Comparison of ENCODE assay signal across 1 cellular context in genomic region chr6:16224409-16224808, GRCh38.
A peak's percentile ranks its signal among the peaks of the same experiment; 100 is the strongest.
TF ChIP-seq lines count a peak whose summit lies in the region.

No MANE protein-coding gene starts in this region.

TF ChIP-seq in K562, 482 proteins besides CTCF, POLR2A, EP300 and RAD21 (continued from another document):
- TF ChIP-seq SMAD4 (CRISPR knock-in tag; conservative IDR thresholded peaks at IDR 0.05) (peak; percentile 89), SREBF1 (IDR thresholded peaks at IDR 0.05; ENCODE audit: borderline replicate concordance, low read depth, low read length) (no peak), COPS2 (conservative IDR thresholded peaks at IDR 0.05) (no peak), ZNF586 (CRISPR knock-in tag; conservative IDR thresholded peaks at IDR 0.05) (no peak), RBBP5 (IDR thresholded peaks at IDR 0.05; ENCODE audit: borderline replicate concordance, insufficient read depth, low read length, poor library complexity, severe bottlenecking) (no peak), GABPA (tag; conservative IDR thresholded peaks at IDR 0.05; ENCODE audit: low read depth) (no peak)
